Comparison of ENCODE assay signal across 11 cellular contexts in genomic region chr3:197490098-197490497, GRCh38.
DNase-seq lines count a peak whose midpoint lies in the region; ATAC-seq and TF ChIP-seq lines count a peak whose summit lies in the region.
"Had no signal": no experiment of that assay in that cellular context is flagged by ENCODE, and none has a peak within 500 bp of the region (broad histone marks: within the 10 kb centered on the region; RNA-seq: fewer than 3 reads in every experiment).

No MANE protein-coding gene starts in this region.

- no peaks in the 10 kb centered on the region for H3K79me2 ChIP-seq in ACC112 (ENCODE audit: control insufficient read depth, insufficient read depth, low read length, unreplicated experiment)

- H3K27ac Mint-ChIP-seq in brain: peak overlapping the region in 4 of 5 experiments; percentile 63 to 77 (median 67)

- TF ChIP-seq CTCF in brain (conservative IDR thresholded peaks at IDR 0.05) (no peak), kidney epithelial cell (IDR thresholded peaks at IDR 0.05; ENCODE audit: insufficient read depth, low read length, poor library complexity, severe bottlenecking) (no peak)

- H3K4me1 ChIP-seq in ACC112 (ENCODE audit: control insufficient read depth, insufficient read depth, low read length, unreplicated experiment): peaks cover 45% of the 10 kb centered on the region

- peaks cover 0 to 4% (median 0%) of the 10 kb centered on the region in 5 experiments for H3K9me3 Mint-ChIP-seq in brain

- H3K27ac ChIP-seq in ACC112 (ENCODE audit: low read depth, low read length): peak overlapping the region; percentile 36; the same call in 1 of the 2 replicates
- H3K27ac ChIP-seq: pancreas, Peyer's patch had no signal

- no peaks in the 10 kb centered on the region for H3K36me3 Mint-ChIP-seq in brain

- no peaks in the 10 kb centered on the region for H3K27me3 Mint-ChIP-seq in brain

- no peaks in the 10 kb centered on the region for H3K36me3 ChIP-seq in ACC112 (ENCODE audit: insufficient read depth, low read length)
- no peaks in the 10 kb centered on the region for H3K36me3 ChIP-seq in kidney epithelial cell (ENCODE audit: control insufficient read depth, insufficient read depth, low read length)
- H3K36me3 ChIP-seq: pancreas, Peyer's patch had no signal

- peak; percentile 87 for DNase-seq in HT1080 (ENCODE audit: low read depth)
- DNase-seq in kidney epithelial cell (ENCODE audit: low read depth): peak; percentile 64
- no peak for DNase-seq in COLO668 (lab: John Stamatoyannopoulos, UW; ENCODE audit: unreplicated experiment)
- DNase-seq in NCI-H2029 (lab: John Stamatoyannopoulos, UW): no peak
- DNase-seq: activated CD4-positive, alpha-beta T cell treated with anti-CD3 and anti-CD28 coated beads for 1 hour; pancreas; Peyer's patch had no signal

- H3K4me3 ChIP-seq in ACC112 (ENCODE audit: low read depth, low read length) (0 out of 2 replicates have a peak overlapping the region, but pooled peaks have one; percentile 3), kidney epithelial cell (ENCODE audit: low read depth, low read length) (no peak overlapping the region)
- H3K4me3 ChIP-seq: pancreas, Peyer's patch had no signal

- H3K4me1 Mint-ChIP-seq in brain: peaks cover 63% of the 10 kb centered on the region

- H3K27me3 ChIP-seq in ACC112 (ENCODE audit: insufficient read depth, low read length) (no peaks in the 10 kb centered on the region), kidney epithelial cell (ENCODE audit: control insufficient read depth, insufficient read depth, low read length) (no peaks in the 10 kb centered on the region)
- H3K27me3 ChIP-seq: pancreas, Peyer's patch had no signal

- peak overlapping the region; percentile 24 for H2AFZ ChIP-seq in ACC112 (ENCODE audit: low read length, unreplicated experiment)

- H3K4me3 Mint-ChIP-seq in brain: no peak overlapping the region

- no peak for ATAC-seq in HG03175 (IDR thresholded peaks at IDR 0.05; ENCODE audit: unreplicated experiment)
- no peak for ATAC-seq in HG03469 (IDR thresholded peaks at IDR 0.05; ENCODE audit: unreplicated experiment)
- ATAC-seq: pancreas had no signal

Comparison
In these comparisons a context has a peak if more than half of its experiments do, and no peak if none do; other contexts are left out.
1. DNase-seq: peak in HT1080 (single experiment) and kidney epithelial cell (single experiment); none in COLO668 (single experiment) and NCI-H2029 (single experiment).